8 cellular contexts compared by ENCODE assay signal in the genomic region with DNA sequence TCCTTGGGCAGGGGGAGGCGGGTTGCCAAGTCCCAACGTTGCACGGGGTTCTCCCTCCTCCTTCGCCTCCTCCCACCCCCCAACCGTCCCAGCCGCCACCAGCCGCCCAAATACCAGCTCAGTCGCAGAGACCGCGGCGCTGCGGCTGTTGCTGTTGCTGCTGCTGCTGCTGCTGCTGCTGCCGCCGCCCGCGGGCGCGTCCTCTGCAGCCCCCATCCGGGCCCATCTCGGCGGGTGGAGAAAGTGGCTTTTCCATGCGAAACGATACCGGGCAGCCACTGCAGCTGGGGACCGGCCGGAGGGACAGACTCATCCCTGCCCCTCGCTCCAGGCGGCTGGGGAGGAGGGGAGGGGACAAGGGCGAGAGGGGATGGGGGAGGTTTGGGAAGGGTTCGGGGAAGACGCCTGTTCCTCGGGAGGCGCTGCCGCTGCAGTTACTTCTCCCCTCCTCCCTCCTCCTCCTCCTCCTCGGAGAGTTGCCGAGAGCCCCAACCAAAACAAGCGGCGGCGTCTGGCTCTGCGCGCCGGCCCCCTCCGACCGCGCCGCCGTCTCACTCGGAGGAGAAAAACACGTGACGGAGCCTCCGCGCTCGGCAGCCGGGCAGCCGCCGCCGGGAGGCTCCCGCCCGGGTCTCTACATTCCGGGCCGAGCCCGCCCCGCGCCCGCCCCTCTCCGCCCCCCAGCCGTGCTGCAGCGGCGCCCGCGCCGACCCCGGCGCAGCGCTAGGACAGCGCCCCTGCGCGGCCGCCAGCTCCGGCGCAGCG. TPM values are rescaled to one million over a fixed set of nuclear protein-coding genes. Genes with fewer than 3 reads are reported as not detected.
DNase-seq lines count a peak whose midpoint lies in the region; ATAC-seq and TF ChIP-seq lines count a peak whose summit lies in the region.

Gene IRS1, minus strand, starts transcription at position 610 of the 765 bp plus-strand sequence. CDS start 1,082 bp downstream, outside the sequence.

- peak; percentile 20 for ATAC-seq in GM21447 (IDR thresholded peaks at IDR 0.05; ENCODE audit: unreplicated experiment)
- ATAC-seq in RWPE2 (ENCODE audit: low read depth): peak; percentile 11
- ATAC-seq in activated naive CD4-positive, alpha-beta T cell treated with anti-CD3 and anti-CD28 coated beads, Interleukin-2, amount 50 U/mL, for 72 hours: peak; percentile 61 to 73
- ATAC-seq in upper lobe of right lung: peak; percentile 75

- H3K9ac ChIP-seq in HUES48 (ENCODE audit: low read depth, low read length): peak within 1 kb of the TSS; percentile 41

- H3K9me3 ChIP-seq in HUES48 (ENCODE audit: control insufficient read depth, insufficient read depth, low read length) (no peaks in the 10 kb centered on the region), RWPE2 (ENCODE audit: severe bottlenecking) (no peaks in the 10 kb centered on the region), upper lobe of right lung (no peaks in the 10 kb centered on the region)

- H3K4me1 Mint-ChIP-seq in osteocyte (ENCODE audit: unreplicated experiment): peaks cover 39% of the 10 kb centered on the region

- no peaks in the 10 kb centered on the region for H3K36me3 Mint-ChIP-seq in activated naive CD4-positive, alpha-beta T cell treated with anti-CD3 and anti-CD28 coated beads, Interleukin-2, amount 50 U/mL, for 72 hours
- peaks cover 10% of the 10 kb centered on the region for H3K36me3 Mint-ChIP-seq in osteocyte (ENCODE audit: unreplicated experiment)

- H3K4me1 ChIP-seq in HUES48 (ENCODE audit: control insufficient read depth, insufficient read depth, low read length) (peaks cover 16% of the 10 kb centered on the region; the same call in 1 of the 2 replicates), RWPE2 (ENCODE audit: insufficient read depth, poor library complexity, severe bottlenecking) (peaks cover 8% of the 10 kb centered on the region), upper lobe of right lung (peaks cover 31% of the 10 kb centered on the region)

- TF ChIP-seq CTCF in RWPE2 (IDR thresholded peaks at IDR 0.05; ENCODE audit: poor library complexity, severe bottlenecking) (peak; percentile 90), osteocyte (IDR thresholded peaks at IDR 0.05) (peak; percentile 62), upper lobe of right lung (IDR thresholded peaks at IDR 0.05) (no peak)

- peak within 1 kb of the TSS; percentile 83 for H3K27ac ChIP-seq in HUES48 (ENCODE audit: low read depth, low read length)
- peak within 1 kb of the TSS; percentile 93 for H3K27ac ChIP-seq in RWPE2 (ENCODE audit: poor library complexity, severe bottlenecking)
- peak within 1 kb of the TSS; percentile 77 for H3K27ac ChIP-seq in upper lobe of right lung

- intact Hi-C loops in head of caudate nucleus (cut with DNase I): loop anchor here (5.0 to 10.0 kb wide), 3 partner anchors 33 to 765 kb away; no protein-coding TSS in a partner anchor
- intact Hi-C loops in upper lobe of right lung (cut with DNase I): loop anchor here (10.0 kb wide), 1 partner anchor 155 kb away; no protein-coding TSS in a partner anchor

- H3K36me3 ChIP-seq in HUES48 (ENCODE audit: control insufficient read depth, insufficient read depth, low read length) (peaks cover 30% of the 10 kb centered on the region), RWPE2 (ENCODE audit: low read depth) (peaks cover 33% of the 10 kb centered on the region), upper lobe of right lung (no peaks in the 10 kb centered on the region)

- peak within 1 kb of the TSS in 1 of 2 donors; percentile 46 for H3K27ac Mint-ChIP-seq in activated naive CD4-positive, alpha-beta T cell treated with anti-CD3 and anti-CD28 coated beads, Interleukin-2, amount 50 U/mL, for 72 hours
- peak within 1 kb of the TSS; percentile 63 for H3K27ac Mint-ChIP-seq in osteocyte (ENCODE audit: unreplicated experiment)

- peak within 1 kb of the TSS; percentile 84 for H3K4me3 Mint-ChIP-seq in osteocyte (ENCODE audit: unreplicated experiment)

- H3K4me3 ChIP-seq in HUES48 (ENCODE audit: low read depth, low read length): peak within 1 kb of the TSS; percentile 84
- peak within 1 kb of the TSS; percentile 63 for H3K4me3 ChIP-seq in RWPE2 (ENCODE audit: severe bottlenecking)
- peak within 1 kb of the TSS; percentile 70 for H3K4me3 ChIP-seq in upper lobe of right lung

- no peaks in the 10 kb centered on the region for H3K9me3 Mint-ChIP-seq in activated naive CD4-positive, alpha-beta T cell treated with anti-CD3 and anti-CD28 coated beads, Interleukin-2, amount 50 U/mL, for 72 hours
- H3K9me3 Mint-ChIP-seq in osteocyte (ENCODE audit: unreplicated experiment): no peaks in the 10 kb centered on the region

- H3K27me3 Mint-ChIP-seq in osteocyte (ENCODE audit: unreplicated experiment): peaks cover 11% of the 10 kb centered on the region

- H3K27me3 ChIP-seq in HUES48 (ENCODE audit: control insufficient read depth, insufficient read depth, low read length) (no peaks in the 10 kb centered on the region), RWPE2 (ENCODE audit: insufficient read depth, poor library complexity, severe bottlenecking) (no peaks in the 10 kb centered on the region), upper lobe of right lung (no peaks in the 10 kb centered on the region)

- DNase-seq in DMS53 (lab: John Stamatoyannopoulos, UW) (peak; percentile 84), RWPE2 (ENCODE audit: low spot score) (peak; percentile 61), head of caudate nucleus (peak in 39 of 42 donors; percentile 55 to 85 (median 69)), osteocyte (ENCODE audit: extremely low spot score, unreplicated experiment) (peak; percentile 89), upper lobe of right lung (peak; percentile 86)
- DNase-seq in activated naive CD4-positive, alpha-beta T cell treated with anti-CD3 and anti-CD28 coated beads, Interleukin-2, amount 50 U/mL, for 72 hours (ENCODE audit: low spot score in 2 of 2): peak; percentile 58 to 71

RNA-seq across cellular contexts. Expression of gene IRS1, which starts in this region (rescaled TPM):
- total RNA-seq in activated naive CD4-positive, alpha-beta T cell treated with anti-CD3 and anti-CD28 coated beads, Interleukin-2, amount 50 U/mL, for 72 hours: 1 to 10 TPM; 1.2 to 2.7 TPM
- total RNA-seq in osteocyte (19.8 and 20.0 TPM in 2 replicates), upper lobe of right lung (10.6 TPM)

Comparison
In these comparisons a context has a peak if more than half of its experiments do, and no peak if none do; other contexts are left out.
1. Peak in every context shown above with its lines: DNase-seq, ATAC-seq, H3K4me3 ChIP-seq and H3K27ac ChIP-seq.
2. ATAC-seq: peak in every context shown above with its lines; median percentile 75 in upper lobe of right lung; 67 in activated naive CD4-positive, alpha-beta T cell treated with anti-CD3 and anti-CD28 coated beads, Interleukin-2, amount 50 U/mL, for 72 hours; 20 in GM21447; 11 in RWPE2.